Comparison of ENCODE assay signal across 22 cellular contexts in the genomic region with DNA sequence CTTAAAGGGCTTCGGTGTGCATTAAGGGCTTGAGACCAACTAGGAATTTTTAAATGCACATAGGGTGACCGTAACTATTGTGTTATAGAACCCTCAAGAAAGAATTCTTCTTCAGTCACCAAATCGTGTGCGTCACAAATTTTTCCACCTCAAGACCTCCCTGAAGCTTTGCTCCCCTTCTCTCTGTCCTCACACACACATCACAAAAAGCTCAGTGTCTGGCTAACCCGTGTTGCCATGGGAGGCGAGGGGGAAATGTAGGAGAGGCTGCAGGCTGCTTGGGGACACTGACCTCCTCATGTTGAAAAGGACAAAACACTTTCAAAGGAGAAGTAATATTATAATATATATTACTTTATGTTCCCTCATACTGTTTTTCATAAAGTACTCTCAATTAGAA. TPM values are rescaled to one million over a fixed set of nuclear protein-coding genes. Genes with fewer than 3 reads are reported as not detected.
A peak's percentile ranks its signal among the peaks of the same experiment; 100 is the strongest.
DNase-seq lines count a peak whose midpoint lies in the region; ATAC-seq lines count a peak whose summit lies in the region.
"Had no signal": no experiment of that assay in that cellular context is flagged by ENCODE, and none has a peak within 500 bp of the region (broad histone marks: within the 10 kb centered on the region; RNA-seq: fewer than 3 reads in every experiment).

No MANE protein-coding gene starts in this region.

- H3K23ac ChIP-seq in neuronal stem cell (ENCODE audit: low read depth, low read length, poor library complexity): no peak overlapping the region

- no peak overlapping the region for H3K4me3 Mint-ChIP-seq in activated naive CD8-positive, alpha-beta T cell treated with anti-CD3 and anti-CD28 coated beads, Interleukin-2, amount 50 U/mL, for 24 hours
- H3K4me3 Mint-ChIP-seq: CD4-positive, alpha-beta T cell had no signal

- no peaks in the 10 kb centered on the region for H3K36me3 ChIP-seq in neuronal stem cell (replicated peaks in 1 of 2; ENCODE audit: control insufficient read depth in 2 of 2, insufficient read depth in 2 of 2, low read length in 2 of 2)
- H3K36me3 ChIP-seq: BLaER1 had no signal

- H3K27ac Mint-ChIP-seq in activated naive CD8-positive, alpha-beta T cell treated with anti-CD3 and anti-CD28 coated beads, Interleukin-2, amount 50 U/mL, for 24 hours: no peak overlapping the region
- H3K27ac Mint-ChIP-seq: CD4-positive, alpha-beta T cell had no signal

- no peak overlapping the region for H2BK15ac ChIP-seq in neuronal stem cell (ENCODE audit: low read length)

- H3K79me1 ChIP-seq in neuronal stem cell (ENCODE audit: low read depth, low read length): no peaks in the 10 kb centered on the region

- H3K4me3 ChIP-seq in neuronal stem cell (ENCODE audit: low read length in 2 of 2): no peak overlapping the region
- H3K4me3 ChIP-seq: BLaER1, GM12878, PC-9 had no signal

- H3K4me2 ChIP-seq in neuronal stem cell (ENCODE audit: insufficient read depth, low read length, poor library complexity, severe bottlenecking): no peak overlapping the region
- H3K4me2 ChIP-seq: BLaER1, PC-9 had no signal

- no peak for ATAC-seq in activated naive CD8-positive, alpha-beta T cell treated with anti-CD3 and anti-CD28 coated beads, Interleukin-2, amount 50 U/mL, for 24 hours
- no peak for ATAC-seq in GM18858 (IDR thresholded peaks at IDR 0.05; ENCODE audit: unreplicated experiment)
- ATAC-seq: GM12878 had no signal

- no peak overlapping the region for H3K18ac ChIP-seq in neuronal stem cell (ENCODE audit: low read length)

- DNase-seq in caudate nucleus (lab: John Stamatoyannopoulos, UW) (peak in 19 of 61 donors; percentile 2 to 58 (median 25)), hypothalamus (lab: John Stamatoyannopoulos, UW) (peak in 26 of 51 donors; percentile 13 to 78 (median 40)), neuronal stem cell (ENCODE audit: low spot score) (no peak), NCI-H2171 (lab: John Stamatoyannopoulos, UW) (no peak), GOT3 (lab: John Stamatoyannopoulos, UW) (no peak)
- DNase-seq in activated naive CD8-positive, alpha-beta T cell treated with anti-CD3 and anti-CD28 coated beads, Interleukin-2, amount 50 U/mL, for 24 hours: no peak
- DNase-seq: Caco-2; CD4-positive, alpha-beta T cell; DMS 273 treated with DMSO at 0.1 percent for 48 hours; DMS79 treated with DMSO at 0.1 percent for 48 hours; KBM-7; MM.1S; NCI-H1048; NCI-H1417 treated with DMSO at 0.1 percent for 48 hours; NCI-H187; NCI-H69; PC-9; SHP77 treated with DMSO at 0.1 percent for 48 hours had no signal

- no peaks in the 10 kb centered on the region for H3K36me3 Mint-ChIP-seq in activated naive CD8-positive, alpha-beta T cell treated with anti-CD3 and anti-CD28 coated beads, Interleukin-2, amount 50 U/mL, for 24 hours (ENCODE audit: low read depth)

- H3K4me1 Mint-ChIP-seq in activated naive CD8-positive, alpha-beta T cell treated with anti-CD3 and anti-CD28 coated beads, Interleukin-2, amount 50 U/mL, for 24 hours: no peaks in the 10 kb centered on the region

- H3K9me3 ChIP-seq in neuronal stem cell (replicated peaks in 1 of 2; ENCODE audit: control insufficient read depth in 2 of 2, insufficient read depth in 1 of 2, low read depth in 1 of 2, low read length in 2 of 2): no peaks in the 10 kb centered on the region
- H3K9me3 ChIP-seq: BLaER1, Caco-2 had no signal

- H4K8ac ChIP-seq in neuronal stem cell (ENCODE audit: low read depth, low read length): no peak overlapping the region

- no peak overlapping the region for H2BK120ac ChIP-seq in neuronal stem cell (ENCODE audit: low read depth, low read length)

- no peak overlapping the region for H3K14ac ChIP-seq in neuronal stem cell (ENCODE audit: low read length)

- H2BK5ac ChIP-seq in neuronal stem cell (ENCODE audit: low read length): no peak overlapping the region

- peak overlapping the region; percentile 48 for H3K27ac ChIP-seq in caudate nucleus (ENCODE audit: low read depth, low read length)
- no peak overlapping the region for H3K27ac ChIP-seq in neuronal stem cell (replicated peaks; ENCODE audit: low read length)
- H3K27ac ChIP-seq: BLaER1, PC-9, RWPE1 had no signal

- no peaks in the 10 kb centered on the region for H3K27me3 ChIP-seq in neuronal stem cell (ENCODE audit: control insufficient read depth in 3 of 3, insufficient read depth in 3 of 3, low read depth in 1 of 3, low read length in 3 of 3)
- H3K27me3 ChIP-seq: BLaER1 had no signal

- WGBS in neuronal stem cell (ENCODE audit: extremely low coverage in 2 of 2, insufficient read length in 2 of 2, insufficient replicate concordance in 1 of 2), 2 donors: no CpG with 5 or more reads among the region's 6 CpGs

- peaks cover 0 to 18% of the 10 kb centered on the region in 2 donors for H3K4me1 ChIP-seq in neuronal stem cell (ENCODE audit: control insufficient read depth in 2 of 2, insufficient read depth in 1 of 2, low read depth in 1 of 2, low read length in 2 of 2)
- H3K4me1 ChIP-seq: BLaER1, Caco-2 had no signal

- H2AFZ ChIP-seq in neuronal stem cell (ENCODE audit: low read length): peak overlapping the region; percentile 57
- H2AFZ ChIP-seq: PC-9 had no signal

- H3K4ac ChIP-seq in neuronal stem cell (ENCODE audit: low read length): no peak overlapping the region

- H3K27me3 Mint-ChIP-seq in activated naive CD8-positive, alpha-beta T cell treated with anti-CD3 and anti-CD28 coated beads, Interleukin-2, amount 50 U/mL, for 24 hours: peaks cover 14% of the 10 kb centered on the region

- H2BK12ac ChIP-seq in neuronal stem cell (ENCODE audit: low read length): no peak overlapping the region

- H2AK5ac ChIP-seq in neuronal stem cell (ENCODE audit: low read depth, low read length): no peak overlapping the region

- H3K9me3 Mint-ChIP-seq in activated naive CD8-positive, alpha-beta T cell treated with anti-CD3 and anti-CD28 coated beads, Interleukin-2, amount 50 U/mL, for 24 hours: no peaks in the 10 kb centered on the region
- H3K9me3 Mint-ChIP-seq: CD4-positive, alpha-beta T cell had no signal

- H3K9ac ChIP-seq in neuronal stem cell (ENCODE audit: low read depth, low read length, poor library complexity): no peak overlapping the region
- H3K9ac ChIP-seq: BLaER1 had no signal

- H4K91ac ChIP-seq in neuronal stem cell (ENCODE audit: low read depth, low read length, poor library complexity): no peak overlapping the region

RNA-seq across cellular contexts. Expression of a gene that starts 10.6 kb away (rescaled TPM):
- polyA plus RNA-seq in neuronal stem cell (2013, experiment 1 of 2): 0.71 TPM
- polyA plus RNA-seq in neuronal stem cell (2013, experiment 2 of 2): 1.1 TPM

Comparison
In these comparisons a context has a peak if more than half of its experiments do, and no peak if none do; other contexts are left out.
1. DNase-seq: peak in hypothalamus (26 of 51); none in neuronal stem cell (single experiment), activated naive CD8-positive, alpha-beta T cell treated with anti-CD3 and anti-CD28 coated beads, Interleukin-2, amount 50 U/mL, for 24 hours (single experiment), NCI-H2171 (single experiment) and GOT3 (single experiment).